ENCODE assay signal across 17 cellular contexts in genomic region chrX:153739754-153740486, GRCh38. TPM values are rescaled to one million over a fixed set of nuclear protein-coding genes. Genes with fewer than 3 reads are reported as not detected.
DNase-seq lines count a peak whose midpoint lies in the region; ATAC-seq and TF ChIP-seq lines count a peak whose summit lies in the region.
"Had no signal": no experiment of that assay in that cellular context is flagged by ENCODE, and none has a peak within 500 bp of the region (broad histone marks: within the 10 kb centered on the region; RNA-seq: fewer than 3 reads in every experiment).

No MANE protein-coding gene starts in this region.

- H3K36me3 ChIP-seq in mucosa of descending colon (ENCODE audit: low read depth) = no peaks in the 10 kb centered on the region
- H3K36me3 ChIP-seq: suprapubic skin had no signal

- TF ChIP-seq CTCF in mucosa of descending colon (IDR thresholded peaks at IDR 0.05) (no peak), osteocyte (IDR thresholded peaks at IDR 0.05) (no peak)

- H3K4me1 ChIP-seq in mucosa of descending colon (ENCODE audit: low read depth) = no peaks in the 10 kb centered on the region

- peaks cover 10% of the 10 kb centered on the region for H3K36me3 Mint-ChIP-seq in activated CD4-positive, alpha-beta T cell treated with anti-CD3 and anti-CD28 coated beads, Interleukin-2, amount 10 ng/mL, durations not matched to agents 24 days and 14 days (ENCODE audit: low read depth)
- H3K36me3 Mint-ChIP-seq in activated T-helper 17 cell treated with anti-CD3 and anti-CD28 coated beads, Interleukin-2, amount 50 U/mL, for 72 hours (ENCODE audit: low read depth) = no peaks in the 10 kb centered on the region
- H3K36me3 Mint-ChIP-seq in osteocyte (ENCODE audit: unreplicated experiment) = peaks cover 8% of the 10 kb centered on the region

- DNase-seq in activated CD4-positive, alpha-beta T cell treated with anti-CD3 and anti-CD28 coated beads, Interleukin-2, amount 10 ng/mL, durations not matched to agents 24 days and 14 days = peak; percentile 79
- DNase-seq in activated CD4-positive, alpha-beta T cell treated with anti-CD3 and anti-CD28 coated beads, Interleukin-2, amount 50 U/mL, for 4 hours = no peak
- DNase-seq in ELF-1 (ENCODE audit: low read depth, low spot score) (peak; percentile 62), mucosa of descending colon (no peak), NCI-H345 treated with DMSO at 0.1 percent for 48 hours (lab: John Stamatoyannopoulos, UW; ENCODE audit: unreplicated experiment) (no peak), osteocyte (ENCODE audit: extremely low spot score, unreplicated experiment) (no peak), NCI-H2081 (lab: John Stamatoyannopoulos, UW) (no peak)
- DNase-seq: COR-L47, dermis blood vessel endothelial cell, GDM1, kidney glomerular epithelial cell, NCI-H446, SHP77 treated with DMSO at 0.1 percent for 48 hours had no signal

- no peaks in the 10 kb centered on the region for H3K9me3 Mint-ChIP-seq in activated CD4-positive, alpha-beta T cell treated with anti-CD3 and anti-CD28 coated beads, Interleukin-2, amount 10 ng/mL, durations not matched to agents 24 days and 14 days
- no peaks in the 10 kb centered on the region for H3K9me3 Mint-ChIP-seq in activated T-helper 17 cell treated with anti-CD3 and anti-CD28 coated beads, Interleukin-2, amount 50 U/mL, for 72 hours
- H3K9me3 Mint-ChIP-seq in osteocyte (ENCODE audit: unreplicated experiment) = peaks cover 1% of the 10 kb centered on the region

- peak; percentile 87 for ATAC-seq in activated T-helper 17 cell treated with anti-CD3 and anti-CD28 coated beads, Interleukin-2, amount 50 U/mL, for 72 hours (replicated peaks)
- ATAC-seq in mucosa of descending colon = peak; percentile 48
- ATAC-seq: HCT116 had no signal

- peak overlapping the region; percentile 77 for H3K4me3 Mint-ChIP-seq in activated CD4-positive, alpha-beta T cell treated with anti-CD3 and anti-CD28 coated beads, Interleukin-2, amount 10 ng/mL, durations not matched to agents 24 days and 14 days
- peak overlapping the region; percentile 84 for H3K4me3 Mint-ChIP-seq in activated T-helper 17 cell treated with anti-CD3 and anti-CD28 coated beads, Interleukin-2, amount 50 U/mL, for 72 hours
- no peak overlapping the region for H3K4me3 Mint-ChIP-seq in osteocyte (ENCODE audit: unreplicated experiment)

- no peaks in the 10 kb centered on the region for H3K9me3 ChIP-seq in mucosa of descending colon
- H3K9me3 ChIP-seq: suprapubic skin had no signal

- peaks cover 3% of the 10 kb centered on the region for H3K27me3 Mint-ChIP-seq in activated CD4-positive, alpha-beta T cell treated with anti-CD3 and anti-CD28 coated beads, Interleukin-2, amount 10 ng/mL, durations not matched to agents 24 days and 14 days
- H3K27me3 Mint-ChIP-seq in activated T-helper 17 cell treated with anti-CD3 and anti-CD28 coated beads, Interleukin-2, amount 50 U/mL, for 72 hours = no peaks in the 10 kb centered on the region
- no peaks in the 10 kb centered on the region for H3K27me3 Mint-ChIP-seq in osteocyte (ENCODE audit: unreplicated experiment)

- peaks cover 20% of the 10 kb centered on the region for H3K4me1 Mint-ChIP-seq in activated CD4-positive, alpha-beta T cell treated with anti-CD3 and anti-CD28 coated beads, Interleukin-2, amount 10 ng/mL, durations not matched to agents 24 days and 14 days
- peaks cover 8% of the 10 kb centered on the region for H3K4me1 Mint-ChIP-seq in activated T-helper 17 cell treated with anti-CD3 and anti-CD28 coated beads, Interleukin-2, amount 50 U/mL, for 72 hours
- H3K4me1 Mint-ChIP-seq in osteocyte (ENCODE audit: unreplicated experiment) = peaks cover 2% of the 10 kb centered on the region

- peak overlapping the region; percentile 93 for H3K27ac Mint-ChIP-seq in activated CD4-positive, alpha-beta T cell treated with anti-CD3 and anti-CD28 coated beads, Interleukin-2, amount 10 ng/mL, durations not matched to agents 24 days and 14 days
- H3K27ac Mint-ChIP-seq in activated T-helper 17 cell treated with anti-CD3 and anti-CD28 coated beads, Interleukin-2, amount 50 U/mL, for 72 hours = peak overlapping the region; percentile 79
- H3K27ac Mint-ChIP-seq in osteocyte (ENCODE audit: unreplicated experiment) = no peak overlapping the region

- intact Hi-C loops in activated CD4-positive, alpha-beta T cell treated with anti-CD3 and anti-CD28 coated beads, Interleukin-2, amount 10 ng/mL, durations not matched to agents 24 days and 14 days (cut with micrococcal nuclease) = no loop called here
- intact Hi-C loops in mucosa of descending colon (cut with DNase I, micrococcal nuclease) = no loop called here

- H3K4me3 ChIP-seq in mucosa of descending colon = no peak overlapping the region
- H3K4me3 ChIP-seq: hepatocyte, suprapubic skin had no signal

RNA-seq across cellular contexts. Expression of gene ABCD1, which starts 15.3 kb away (rescaled TPM):
- 6.6 and 7.7 TPM in 2 replicates for total RNA-seq in activated CD4-positive, alpha-beta T cell treated with anti-CD3 and anti-CD28 coated beads, Interleukin-2, amount 10 ng/mL, durations not matched to agents 24 days and 14 days
- 1 to 10 TPM; 6.7 to 9.4 TPM for total RNA-seq in activated T-helper 17 cell treated with anti-CD3 and anti-CD28 coated beads, Interleukin-2, amount 50 U/mL, for 72 hours
- total RNA-seq in mucosa of descending colon = 10 to 100 TPM; 13.0 to 27.3 (median 13.0) TPM
- total RNA-seq in osteocyte = 19.7 and 22.3 TPM in 2 replicates

RNA-seq across cellular contexts. Expression of gene BCAP31, which starts 15.7 kb away (rescaled TPM):
- 154 and 157 TPM in 2 replicates for total RNA-seq in activated CD4-positive, alpha-beta T cell treated with anti-CD3 and anti-CD28 coated beads, Interleukin-2, amount 10 ng/mL, durations not matched to agents 24 days and 14 days
- total RNA-seq in activated T-helper 17 cell treated with anti-CD3 and anti-CD28 coated beads, Interleukin-2, amount 50 U/mL, for 72 hours = 100 to 1,000 TPM; 115 to 170 TPM
- total RNA-seq in mucosa of descending colon = 100 to 1,000 TPM; 158 to 209 (median 181) TPM
- total RNA-seq in osteocyte = 172 and 188 TPM in 2 replicates

RNA-seq across cellular contexts. Expression of gene PLXNB3, which starts 24.1 kb away (rescaled TPM):
- total RNA-seq in activated CD4-positive, alpha-beta T cell treated with anti-CD3 and anti-CD28 coated beads, Interleukin-2, amount 10 ng/mL, durations not matched to agents 24 days and 14 days = 0.43 and 0.49 TPM in 2 replicates
- 1 to 10 TPM in 1 of 2 donors, under 1 TPM in 1; 0.45 to 7.9 TPM for total RNA-seq in activated T-helper 17 cell treated with anti-CD3 and anti-CD28 coated beads, Interleukin-2, amount 50 U/mL, for 72 hours
- total RNA-seq in mucosa of descending colon (10 to 100 TPM in 1 of 3 donors, 1 to 10 TPM in 2; 3.0 to 44.9 (median 3.3) TPM), osteocyte (8.7 and 9.1 TPM in 2 replicates)

RNA-seq across cellular contexts. Expression of gene SRPK3, which starts 40.9 kb away (rescaled TPM):
- not detected in 2 replicates for total RNA-seq in activated CD4-positive, alpha-beta T cell treated with anti-CD3 and anti-CD28 coated beads, Interleukin-2, amount 10 ng/mL, durations not matched to agents 24 days and 14 days
- not detected for total RNA-seq in activated T-helper 17 cell treated with anti-CD3 and anti-CD28 coated beads, Interleukin-2, amount 50 U/mL, for 72 hours
- total RNA-seq in mucosa of descending colon = 1 to 10 TPM in 2 of 3 donors, under 1 TPM in 1; 0.55 to 4.6 (median 1.0) TPM
- not detected in 2 replicates for total RNA-seq in osteocyte

RNA-seq across cellular contexts. Expression of gene SLC6A8, which starts 52.2 kb away (rescaled TPM):
- total RNA-seq in activated CD4-positive, alpha-beta T cell treated with anti-CD3 and anti-CD28 coated beads, Interleukin-2, amount 10 ng/mL, durations not matched to agents 24 days and 14 days = 3.5 TPM in 2 replicates
- 10 to 100 TPM in 1 of 2 donors, 1 to 10 TPM in 1; 1.1 to 26.1 TPM for total RNA-seq in activated T-helper 17 cell treated with anti-CD3 and anti-CD28 coated beads, Interleukin-2, amount 50 U/mL, for 72 hours
- total RNA-seq in mucosa of descending colon (100 to 1,000 TPM; 214 to 313 (median 251) TPM), osteocyte (74.1 and 77.0 TPM in 2 replicates)

Comparison
In these comparisons a context has a peak if more than half of its experiments do, and no peak if none do; other contexts are left out.
1. DNase-seq: peak in activated CD4-positive, alpha-beta T cell treated with anti-CD3 and anti-CD28 coated beads, Interleukin-2, amount 10 ng/mL, durations not matched to agents 24 days and 14 days (single experiment) and ELF-1 (single experiment); none in activated CD4-positive, alpha-beta T cell treated with anti-CD3 and anti-CD28 coated beads, Interleukin-2, amount 50 U/mL, for 4 hours (0 of 2), mucosa of descending colon (0 of 3), NCI-H345 treated with DMSO at 0.1 percent for 48 hours (single experiment), osteocyte (single experiment) and NCI-H2081 (0 of 2).